In genomic region chr2:7626139-7626537, GRCh38 we compare ENCODE assay signal across 18 cellular contexts.
"Had no signal": no experiment of that assay in that cellular context is flagged by ENCODE, and none has a peak within 500 bp of the region (broad histone marks: within the 10 kb centered on the region; RNA-seq: fewer than 3 reads in every experiment).

No MANE protein-coding gene starts in this region.

- DNase-seq: effector memory CD8-positive, alpha-beta T cell; erythroblast; left ventricle myocardium superior; lower lobe of right lung; naive thymus-derived CD8-positive, alpha-beta T cell; nephron progenitor cell; nucleus accumbens; sigmoid colon; stimulated activated CD4-positive, alpha-beta T cell treated with anti-CD3 and anti-CD28 coated beads, Interleukin-2, amount 100 ng/mL, for 24 hours; stimulated activated CD4-positive, alpha-beta T cell treated with anti-CD3 and anti-CD28 coated beads, Interleukin-4, amount 100 ng/mL, for 24 hours; stimulated activated naive CD4-positive, alpha-beta T cell treated with Interleukin-2 at 50 U/mL for 16 hours; stomach; thyroid gland; trophoblast cell had no signal

- H3K4me1 ChIP-seq: lower lobe of right lung, prostate gland, right atrium auricular region, sigmoid colon, stomach, thyroid gland, vagina had no signal

- ATAC-seq: effector memory CD8-positive, alpha-beta T cell; left ventricle myocardium superior; lower lobe of right lung; naive thymus-derived CD8-positive, alpha-beta T cell; stimulated activated effector memory CD8-positive, alpha-beta T cell treated with anti-CD3 and anti-CD28 coated beads, Interleukin-12 subunit alpha, Interleukin-12 subunit beta, amount 100 ng/mL, for 72 hours had no signal

- H3K27ac ChIP-seq: lower lobe of right lung, prostate gland, right atrium auricular region, sigmoid colon, stomach, thyroid gland, vagina had no signal

- H3K27me3 ChIP-seq: right atrium auricular region, sigmoid colon, stomach, thyroid gland, vagina had no signal

- H3K4me3 Mint-ChIP-seq: effector memory CD8-positive, alpha-beta T cell; nephron progenitor cell; stimulated activated effector memory CD8-positive, alpha-beta T cell treated with anti-CD3 and anti-CD28 coated beads, Interleukin-12 subunit alpha, Interleukin-12 subunit beta, amount 100 ng/mL, for 72 hours had no signal

- H3K9me3 ChIP-seq: lower lobe of right lung, prostate gland, right atrium auricular region, sigmoid colon, stomach, thyroid gland, vagina had no signal

- H3K36me3 ChIP-seq: lower lobe of right lung, prostate gland, right atrium auricular region, sigmoid colon, stomach, thyroid gland, vagina had no signal

- H3K4me3 ChIP-seq: lower lobe of right lung, prostate gland, right atrium auricular region, sigmoid colon, stomach, thyroid gland, vagina had no signal

- H3K4me1 Mint-ChIP-seq: nephron progenitor cell had no signal

- H3K27me3 Mint-ChIP-seq: effector memory CD8-positive, alpha-beta T cell; naive thymus-derived CD8-positive, alpha-beta T cell had no signal

- H3K27ac Mint-ChIP-seq: effector memory CD8-positive, alpha-beta T cell; stimulated activated effector memory CD8-positive, alpha-beta T cell treated with anti-CD3 and anti-CD28 coated beads, Interleukin-12 subunit alpha, Interleukin-12 subunit beta, amount 100 ng/mL, for 72 hours had no signal
